ENCODE assay signal across 15 cellular contexts in genomic region chr12:27946396-27946795, GRCh38. TPM values are rescaled to one million over a fixed set of nuclear protein-coding genes. Genes with fewer than 3 reads are reported as not detected.
DNase-seq lines count a peak whose midpoint lies in the region; ATAC-seq and TF ChIP-seq lines count a peak whose summit lies in the region.
"Had no signal": no experiment of that assay in that cellular context is flagged by ENCODE, and none has a peak within 500 bp of the region (broad histone marks: within the 10 kb centered on the region; RNA-seq: fewer than 3 reads in every experiment).

No MANE protein-coding gene starts in this region.

- H3K4me1 ChIP-seq in stomach (no peaks in the 10 kb centered on the region), tibial artery (no peaks in the 10 kb centered on the region)
- H3K4me1 ChIP-seq: BLaER1 treated with 17β-estradiol and CSF1 and Interleukin-3, amounts not matched to agents 10 nM and 100 nM had no signal

- H3K9me3 ChIP-seq in stomach, result no peaks in the 10 kb centered on the region
- H3K9me3 ChIP-seq in tibial artery, result no peaks in the 10 kb centered on the region
- H3K9me3 ChIP-seq: BLaER1 treated with 17β-estradiol and CSF1 and Interleukin-3, amounts not matched to agents 10 nM and 100 nM had no signal

- no peaks in the 10 kb centered on the region for H3K9me3 Mint-ChIP-seq in activated naive CD8-positive, alpha-beta T cell treated with anti-CD3 and anti-CD28 coated beads, Interleukin-2, amount 10 ng/mL, durations not matched to agents 7 days and 5 days
- H3K9me3 Mint-ChIP-seq in activated naive CD8-positive, alpha-beta T cell treated with anti-CD3 and anti-CD28 coated beads, Interleukin-2, amount 50 U/mL, for 24 hours, result no peaks in the 10 kb centered on the region
- H3K9me3 Mint-ChIP-seq in glutamatergic neuron (ENCODE audit: unreplicated experiment), result peaks cover 1% of the 10 kb centered on the region
- H3K9me3 Mint-ChIP-seq: CD4-positive, CD25-positive, alpha-beta regulatory T cell; HFFc6 had no signal

- peaks cover 11% of the 10 kb centered on the region for H3K27me3 Mint-ChIP-seq in activated naive CD8-positive, alpha-beta T cell treated with anti-CD3 and anti-CD28 coated beads, Interleukin-2, amount 10 ng/mL, durations not matched to agents 7 days and 5 days
- peaks cover 8% of the 10 kb centered on the region for H3K27me3 Mint-ChIP-seq in activated naive CD8-positive, alpha-beta T cell treated with anti-CD3 and anti-CD28 coated beads, Interleukin-2, amount 50 U/mL, for 24 hours
- H3K27me3 Mint-ChIP-seq in glutamatergic neuron (ENCODE audit: unreplicated experiment), result peaks cover 3% of the 10 kb centered on the region

- H3K4me3 ChIP-seq in astrocyte of the spinal cord (ENCODE audit: low read depth, low read length), result no peak overlapping the region
- H3K4me3 ChIP-seq in stomach, result no peak overlapping the region
- no peak overlapping the region for H3K4me3 ChIP-seq in tibial artery
- H3K4me3 ChIP-seq: BLaER1 treated with 17β-estradiol and CSF1 and Interleukin-3, amounts not matched to agents 10 nM and 100 nM had no signal

- 48 to 92% (median 82%) methylated on average over 2 of the region's 2 CpGs for whole genome bisulfite sequencing in stomach, 5 donors

- no peak for ATAC-seq in activated naive CD8-positive, alpha-beta T cell treated with anti-CD3 and anti-CD28 coated beads, Interleukin-2, amount 10 ng/mL, durations not matched to agents 7 days and 5 days (ENCODE audit: low read depth)
- no peak for ATAC-seq in activated naive CD8-positive, alpha-beta T cell treated with anti-CD3 and anti-CD28 coated beads, Interleukin-2, amount 50 U/mL, for 24 hours

- no peaks in the 10 kb centered on the region for H3K36me3 ChIP-seq in stomach
- H3K36me3 ChIP-seq in tibial artery, result no peaks in the 10 kb centered on the region
- H3K36me3 ChIP-seq: BLaER1 treated with 17β-estradiol and CSF1 and Interleukin-3, amounts not matched to agents 10 nM and 100 nM had no signal

- no peak for TF ChIP-seq CTCF in astrocyte of the spinal cord (IDR thresholded peaks at IDR 0.05; ENCODE audit: low read depth, low read length)
- no peak for TF ChIP-seq CTCF in glutamatergic neuron (IDR thresholded peaks at IDR 0.05; ENCODE audit: partially characterized antibody, unreplicated experiment)
- TF ChIP-seq CTCF in stomach (IDR thresholded peaks at IDR 0.05), result no peak
- no peak for TF ChIP-seq CTCF in tibial artery (IDR thresholded peaks at IDR 0.05)

- H3K27ac ChIP-seq in stomach (no peak overlapping the region), tibial artery (no peak overlapping the region)
- H3K27ac ChIP-seq: BLaER1 treated with 17β-estradiol and CSF1 and Interleukin-3, amounts not matched to agents 10 nM and 100 nM had no signal

- TF ChIP-seq EP300 in stomach (IDR thresholded peaks at IDR 0.05), result no peak

- H3K27ac Mint-ChIP-seq in activated naive CD8-positive, alpha-beta T cell treated with anti-CD3 and anti-CD28 coated beads, Interleukin-2, amount 10 ng/mL, durations not matched to agents 7 days and 5 days, result peak overlapping the region; percentile 17
- H3K27ac Mint-ChIP-seq in activated naive CD8-positive, alpha-beta T cell treated with anti-CD3 and anti-CD28 coated beads, Interleukin-2, amount 50 U/mL, for 24 hours, result no peak overlapping the region
- peak overlapping the region; percentile 1 for H3K27ac Mint-ChIP-seq in glutamatergic neuron (ENCODE audit: unreplicated experiment)
- H3K27ac Mint-ChIP-seq: CD4-positive, CD25-positive, alpha-beta regulatory T cell; HFFc6 had no signal

- no peak for DNase-seq in activated naive CD8-positive, alpha-beta T cell treated with anti-CD3 and anti-CD28 coated beads, Interleukin-2, amount 10 ng/mL, durations not matched to agents 7 days and 5 days
- DNase-seq in activated naive CD8-positive, alpha-beta T cell treated with anti-CD3 and anti-CD28 coated beads, Interleukin-2, amount 50 U/mL, for 24 hours, result no peak
- DNase-seq in astrocyte of the spinal cord (ENCODE audit: low read depth, low spot score), result peak; percentile 10
- no peak for DNase-seq in glutamatergic neuron
- DNase-seq in stomach, result no peak
- DNase-seq in NOMO-1 treated with dmso at 0.1 percent for 144 hours (lab: John Stamatoyannopoulos, UW; ENCODE audit: unreplicated experiment), result no peak
- DNase-seq in tibial artery, result no peak
- DNase-seq in NCI-H774 (lab: John Stamatoyannopoulos, UW), result no peak
- DNase-seq: 8988T; CD4-positive, CD25-positive, alpha-beta regulatory T cell; DMS53; GF-D8; HCEC 1CT; HFFc6 had no signal

- intact Hi-C loops in stomach (cut with DNase I; ENCODE audit: low total_unique reads), result no loop called here
- intact Hi-C loops in tibial artery (cut with DNase I; ENCODE audit: low total_unique reads), result no loop called here

- in situ Hi-C loops in astrocyte of the spinal cord (cut with HindIII; ENCODE audit: low sequenced_read_pairs), result no loop called here

- TF ChIP-seq POLR2A in stomach (IDR thresholded peaks at IDR 0.05), result no peak

- no peaks in the 10 kb centered on the region for H3K4me1 Mint-ChIP-seq in activated naive CD8-positive, alpha-beta T cell treated with anti-CD3 and anti-CD28 coated beads, Interleukin-2, amount 10 ng/mL, durations not matched to agents 7 days and 5 days
- H3K4me1 Mint-ChIP-seq in activated naive CD8-positive, alpha-beta T cell treated with anti-CD3 and anti-CD28 coated beads, Interleukin-2, amount 50 U/mL, for 24 hours, result no peaks in the 10 kb centered on the region
- peaks cover 15% of the 10 kb centered on the region for H3K4me1 Mint-ChIP-seq in glutamatergic neuron (ENCODE audit: low read depth, unreplicated experiment)
- H3K4me1 Mint-ChIP-seq: CD4-positive, CD25-positive, alpha-beta regulatory T cell had no signal

- no peak overlapping the region for H3K4me3 Mint-ChIP-seq in activated naive CD8-positive, alpha-beta T cell treated with anti-CD3 and anti-CD28 coated beads, Interleukin-2, amount 10 ng/mL, durations not matched to agents 7 days and 5 days
- H3K4me3 Mint-ChIP-seq in activated naive CD8-positive, alpha-beta T cell treated with anti-CD3 and anti-CD28 coated beads, Interleukin-2, amount 50 U/mL, for 24 hours, result no peak overlapping the region
- H3K4me3 Mint-ChIP-seq in glutamatergic neuron (ENCODE audit: unreplicated experiment), result no peak overlapping the region
- H3K4me3 Mint-ChIP-seq: CD4-positive, CD25-positive, alpha-beta regulatory T cell; HFFc6 had no signal

- POLR2A ChIA-PET in activated naive CD8-positive, alpha-beta T cell treated with anti-CD3 and anti-CD28 coated beads, Interleukin-2, amount 10 ng/mL, durations not matched to agents 7 days and 5 days (lab: Charles Lee), result no interaction called here

- H3K27me3 ChIP-seq in stomach (no peaks in the 10 kb centered on the region), tibial artery (no peaks in the 10 kb centered on the region)
- H3K27me3 ChIP-seq: BLaER1 treated with 17β-estradiol and CSF1 and Interleukin-3, amounts not matched to agents 10 nM and 100 nM had no signal

- no peaks in the 10 kb centered on the region for H3K36me3 Mint-ChIP-seq in activated naive CD8-positive, alpha-beta T cell treated with anti-CD3 and anti-CD28 coated beads, Interleukin-2, amount 10 ng/mL, durations not matched to agents 7 days and 5 days
- no peaks in the 10 kb centered on the region for H3K36me3 Mint-ChIP-seq in activated naive CD8-positive, alpha-beta T cell treated with anti-CD3 and anti-CD28 coated beads, Interleukin-2, amount 50 U/mL, for 24 hours (ENCODE audit: low read depth)
- H3K36me3 Mint-ChIP-seq in glutamatergic neuron (ENCODE audit: unreplicated experiment), result no peaks in the 10 kb centered on the region
- H3K36me3 Mint-ChIP-seq: CD4-positive, CD25-positive, alpha-beta regulatory T cell had no signal

RNA-seq across cellular contexts. Expression of gene PTHLH, which starts 26.1 kb away (rescaled TPM):
- total RNA-seq in activated naive CD8-positive, alpha-beta T cell treated with anti-CD3 and anti-CD28 coated beads, Interleukin-2, amount 10 ng/mL, durations not matched to agents 7 days and 5 days, result not detected
- total RNA-seq in glutamatergic neuron (ENCODE audit: unreplicated experiment) (1.1 TPM), stomach (1 to 10 TPM in 2 of 5 donors, under 1 TPM in 1, not detected in 2; 0.58 to 4.8 (median 2.8) TPM)
- 1 to 10 TPM in 2 of 3 donors, under 1 TPM in 1; 0.75 to 1.9 (median 1.5) TPM for polyA plus RNA-seq in stomach
- total RNA-seq: CD4-positive, CD25-positive, alpha-beta regulatory T cell had no signal
